In genomic region chr11:61058583-61059259, GRCh38 we compare ENCODE assay signal across 23 cellular contexts. TPM values are rescaled to one million over a fixed set of nuclear protein-coding genes. Genes with fewer than 3 reads are reported as not detected.
DNase-seq lines count a peak whose midpoint lies in the region; ATAC-seq and TF ChIP-seq lines count a peak whose summit lies in the region.
"Had no signal": no experiment of that assay in that cellular context is flagged by ENCODE, and none has a peak within 500 bp of the region (broad histone marks: within the 10 kb centered on the region; RNA-seq: fewer than 3 reads in every experiment).

No MANE protein-coding gene starts in this region.

- peak overlapping the region in 6 of 8 donors; percentile 7 to 89 (median 41) for H3K27ac Mint-ChIP-seq in CD8-positive, alpha-beta memory T cell
- H3K27ac Mint-ChIP-seq in endodermal cell = no peak overlapping the region
- H3K27ac Mint-ChIP-seq in osteocyte (ENCODE audit: unreplicated experiment) = no peak overlapping the region

- TF ChIP-seq CTCF in endodermal cell (conservative IDR thresholded peaks at IDR 0.05) (no peak), heart right ventricle (IDR thresholded peaks at IDR 0.05) (no peak), osteocyte (IDR thresholded peaks at IDR 0.05) (no peak)

- CTCF ChIA-PET in CD8-positive, alpha-beta memory T cell (lab: Charles Lee) = no interaction called here

- POLR2A ChIA-PET in CD8-positive, alpha-beta memory T cell (lab: Charles Lee) = interaction anchor here (0.8 kb wide), 1 partner anchor 17 kb away, joined by 3 read pairs; no protein-coding TSS in a partner anchor

- 90 to 97% methylated on average over 8 to 14 of the region's 14 CpGs for WGBS in endodermal cell (ENCODE audit: insufficient coverage in 1 of 2, insufficient read length in 1 of 2), 2 experiments
- 88 to 89% methylated on average over 14 of the region's 14 CpGs for WGBS in heart right ventricle, 2 donors

- no peaks in the 10 kb centered on the region for H3K27me3 ChIP-seq in CD8-positive, alpha-beta memory T cell (ENCODE audit: insufficient read depth, low read length, poor library complexity, severe bottlenecking)
- H3K27me3 ChIP-seq in endodermal cell (ENCODE audit: control insufficient read depth, insufficient read depth, low read length, poor library complexity, severe bottlenecking) (no peaks in the 10 kb centered on the region), heart right ventricle (no peaks in the 10 kb centered on the region)
- H3K27me3 ChIP-seq: BLaER1 treated with 17β-estradiol and CSF1 and Interleukin-3, amounts not matched to agents 10 nM and 100 nM; foreskin keratinocyte; Peyer's patch; vagina had no signal

- H3K9me3 ChIP-seq in CD8-positive, alpha-beta memory T cell (ENCODE audit: low read length) = no peaks in the 10 kb centered on the region
- H3K9me3 ChIP-seq in endodermal cell (ENCODE audit: control insufficient read depth, low read length) (no peaks in the 10 kb centered on the region), heart right ventricle (no peaks in the 10 kb centered on the region)
- H3K9me3 ChIP-seq: BLaER1 treated with 17β-estradiol and CSF1 and Interleukin-3, amounts not matched to agents 10 nM and 100 nM; Peyer's patch; vagina had no signal

- DNase-seq in activated CD4-positive, alpha-beta T cell treated with anti-CD3 and anti-CD28 coated beads, Interleukin-2, amount 50 U/mL, for 48 hours = peak; percentile 18 to 37
- DNase-seq in activated CD4-positive, alpha-beta T cell treated with anti-CD3 and anti-CD28 coated beads, Interleukin-2, amount 50 U/mL, for 1 hour = no peak
- no peak for DNase-seq in CD8-positive, alpha-beta memory T cell
- DNase-seq in activated CD8-positive, alpha-beta memory T cell treated with anti-CD3 and anti-CD28 coated beads, Interleukin-2, amount 50 U/mL, for 48 hours = peak; percentile 53
- DNase-seq in endodermal cell = peak; percentile 20
- no peak for DNase-seq in heart right ventricle
- DNase-seq in Kasumi-1 (lab: John Stamatoyannopoulos, UW) = no peak
- DNase-seq in osteocyte (ENCODE audit: extremely low spot score, unreplicated experiment) = no peak
- DNase-seq: aorta, caudate nucleus, erythroblast, foreskin keratinocyte, hippocampal formation, Karpas-422, NCI-H1092 treated with DMSO at 0.1 percent for 48 hours, NCI-H510A, right cardiac atrium had no signal

- H3K27me3 Mint-ChIP-seq in CD8-positive, alpha-beta memory T cell = no peaks in the 10 kb centered on the region
- H3K27me3 Mint-ChIP-seq in endodermal cell (ENCODE audit: insufficient read depth) (peaks cover 6% of the 10 kb centered on the region), osteocyte (ENCODE audit: unreplicated experiment) (peaks cover 2% of the 10 kb centered on the region)

- no peak for ATAC-seq in heart right ventricle
- ATAC-seq: foreskin keratinocyte, right cardiac atrium had no signal

- peaks cover 39% of the 10 kb centered on the region for H3K4me1 ChIP-seq in CD8-positive, alpha-beta memory T cell (ENCODE audit: insufficient read depth, low read length)
- H3K4me1 ChIP-seq in endodermal cell (ENCODE audit: control insufficient read depth, insufficient read depth, low read length) (no peaks in the 10 kb centered on the region), heart right ventricle (peaks cover 0 to 18% (median 0%) of the 10 kb centered on the region in 9 donors)

- no peaks in the 10 kb centered on the region for H3K36me3 ChIP-seq in CD8-positive, alpha-beta memory T cell (ENCODE audit: insufficient read depth, low read length)
- H3K36me3 ChIP-seq in endodermal cell (ENCODE audit: control insufficient read depth, insufficient read depth, low read length) (no peaks in the 10 kb centered on the region), heart right ventricle (no peaks in the 10 kb centered on the region)
- H3K36me3 ChIP-seq: BLaER1 treated with 17β-estradiol and CSF1 and Interleukin-3, amounts not matched to agents 10 nM and 100 nM; Peyer's patch; vagina had no signal

- no peaks in the 10 kb centered on the region for H3K36me3 Mint-ChIP-seq in CD8-positive, alpha-beta memory T cell
- no peaks in the 10 kb centered on the region for H3K36me3 Mint-ChIP-seq in endodermal cell (ENCODE audit: low read depth)
- H3K36me3 Mint-ChIP-seq in osteocyte (ENCODE audit: unreplicated experiment) = no peaks in the 10 kb centered on the region

- intact Hi-C loops in heart right ventricle (cut with DNase I) = no loop called here

- peaks cover 30 to 67% (median 55%) of the 10 kb centered on the region in 3 donors for H3K4me1 Mint-ChIP-seq in CD8-positive, alpha-beta memory T cell
- H3K4me1 Mint-ChIP-seq in endodermal cell (peaks cover 7% of the 10 kb centered on the region), osteocyte (ENCODE audit: unreplicated experiment) (peaks cover 12% of the 10 kb centered on the region)

- H3K4me3 ChIP-seq in CD8-positive, alpha-beta memory T cell (ENCODE audit: low read length) = no peak overlapping the region
- H3K4me3 ChIP-seq in endodermal cell (ENCODE audit: low read length) = no peak overlapping the region
- no peak overlapping the region for H3K4me3 ChIP-seq in heart right ventricle
- H3K4me3 ChIP-seq: BLaER1 treated with 17β-estradiol and CSF1 and Interleukin-3, amounts not matched to agents 10 nM and 100 nM; Peyer's patch; vagina had no signal

- peak overlapping the region in 2 of 7 donors; percentile 20 to 29 for H3K4me3 Mint-ChIP-seq in CD8-positive, alpha-beta memory T cell
- H3K4me3 Mint-ChIP-seq in endodermal cell (no peak overlapping the region), osteocyte (ENCODE audit: unreplicated experiment) (no peak overlapping the region)

- no peak overlapping the region for H3K9ac ChIP-seq in endodermal cell (ENCODE audit: extremely low read depth, low read length, poor library complexity, severe bottlenecking)
- H3K9ac ChIP-seq: BLaER1 treated with 17β-estradiol and CSF1 and Interleukin-3, amounts not matched to agents 10 nM and 100 nM had no signal

- H3K27ac ChIP-seq in CD8-positive, alpha-beta memory T cell (ENCODE audit: low read depth, low read length) = no peak overlapping the region
- H3K27ac ChIP-seq in endodermal cell (ENCODE audit: low read depth, low read length) (no peak overlapping the region), heart right ventricle (no peak overlapping the region)
- H3K27ac ChIP-seq: BLaER1 treated with 17β-estradiol and CSF1 and Interleukin-3, amounts not matched to agents 10 nM and 100 nM; foreskin keratinocyte; Peyer's patch; vagina had no signal

- H3K9me3 Mint-ChIP-seq in CD8-positive, alpha-beta memory T cell = no peaks in the 10 kb centered on the region
- H3K9me3 Mint-ChIP-seq in endodermal cell (no peaks in the 10 kb centered on the region), osteocyte (ENCODE audit: unreplicated experiment) (no peaks in the 10 kb centered on the region)

RNA-seq across cellular contexts. Expression of gene CD5, which starts 43.6 kb away (rescaled TPM):
- total RNA-seq in CD8-positive, alpha-beta memory T cell = 100 to 1,000 TPM; 169 to 175 TPM
- polyA plus RNA-seq in CD8-positive, alpha-beta memory T cell = 156 TPM
- total RNA-seq in endodermal cell (not detected), heart right ventricle (1 to 10 TPM in 1 of 10 donors, under 1 TPM in 6, not detected in 3; 0.07 to 5.7 (median 0.38) TPM), osteocyte (not detected in 2 replicates)
- polyA plus RNA-seq in endodermal cell (2013, experiment 1 of 2) = not detected
- not detected for polyA plus RNA-seq in endodermal cell (2013, experiment 2 of 2)
- polyA plus RNA-seq in heart right ventricle = under 1 TPM in 1 of 2 donors, not detected in 1; 0.12 TPM
- total RNA-seq: foreskin keratinocyte, G401, SK-MEL-5, temporal lobe had no signal
- polyA plus RNA-seq: foreskin keratinocyte had no signal

Comparison
In these comparisons a context has a peak if more than half of its experiments do, and no peak if none do; other contexts are left out.
1. DNase-seq: peak in activated CD4-positive, alpha-beta T cell treated with anti-CD3 and anti-CD28 coated beads, Interleukin-2, amount 50 U/mL, for 48 hours (2 of 2), activated CD8-positive, alpha-beta memory T cell treated with anti-CD3 and anti-CD28 coated beads, Interleukin-2, amount 50 U/mL, for 48 hours (single experiment) and endodermal cell (single experiment); none in activated CD4-positive, alpha-beta T cell treated with anti-CD3 and anti-CD28 coated beads, Interleukin-2, amount 50 U/mL, for 1 hour (single experiment), CD8-positive, alpha-beta memory T cell (0 of 5), heart right ventricle (0 of 2), Kasumi-1 (0 of 2) and osteocyte (single experiment).
2. H3K27ac Mint-ChIP-seq: peak in CD8-positive, alpha-beta memory T cell (6 of 8); none in endodermal cell (single experiment) and osteocyte (single experiment).
3. RNA of gene CD5, which starts 43.6 kb away (total RNA-seq): 169 to 175 TPM in CD8-positive, alpha-beta memory T cell; 0.07 to 5.7 TPM in heart right ventricle, not detected in endodermal cell and not detected in osteocyte; every median in the first group is over 10 times any median in the second.